Comparison of ENCODE assay signal across 28 cellular contexts in genomic region chrX:71378752-71379151, GRCh38.
"Had no signal": no experiment of that assay in that cellular context is flagged by ENCODE, and none has a peak within 500 bp of the region (broad histone marks: within the 10 kb centered on the region; RNA-seq: fewer than 3 reads in every experiment).

No MANE protein-coding gene starts in this region.

- ATAC-seq: activated T-cell treated with anti-CD3 and anti-CD28 coated beads, Interleukin-2, amount 50 U/mL, for 72 hours; gastroesophageal sphincter; SK-N-SH treated with all-trans-retinoic acid at 6 μM for 48 hours; stimulated activated memory B cell treated with anti-CD40 and anti-IgM and Interleukin-4, amounts not matched to agents 10 μg/mL and 1 μg/mL and 100 μg/mL, for 72 hours; upper lobe of right lung; WTC11 had no signal

- DNase-seq: activated CD4-positive, alpha-beta memory T cell treated with anti-CD3 and anti-CD28 coated beads, Interleukin-2, amount 10 ng/mL, durations not matched to agents 7 days and 5 days; activated CD4-positive, alpha-beta T cell treated with anti-CD3 and anti-CD28 coated beads for 1 hour; activated CD4-positive, alpha-beta T cell treated with anti-CD3 and anti-CD28 coated beads, Interleukin-2, amount 10 ng/mL, durations not matched to agents 7 days and 5 days; activated effector memory CD4-positive, alpha-beta T cell treated with Interleukin-2 at 50 U/mL for 16 hours; activated naive CD4-positive, alpha-beta T cell treated with Interleukin-2 at 50 U/mL for 16 hours; activated naive CD8-positive, alpha-beta T cell treated with anti-CD3 and anti-CD28 coated beads, Interleukin-2, amount 10 ng/mL, durations not matched to agents 7 days and 5 days; activated T-cell treated with anti-CD3 and anti-CD28 coated beads, Interleukin-2, amount 50 U/mL, for 72 hours; brain microvascular endothelial cell; caudate nucleus; endodermal cell; immature natural killer cell; kidney; right lobe of liver; small intestine; stimulated activated CD4-positive, alpha-beta T cell treated with anti-CD3 and anti-CD28 coated beads, Interleukin-4, amount 100 ng/mL, for 24 hours; stomach; T-helper 2 cell; tibial artery; upper lobe of right lung had no signal

- FAIRE-seq: kidney, small intestine had no signal

- H3K27ac ChIP-seq: ascending aorta, brain microvascular endothelial cell, gastroesophageal sphincter, heart left ventricle, neutrophil, right lobe of liver, stomach, tibial artery, upper lobe of right lung had no signal

- H3K4me1 Mint-ChIP-seq: activated CD4-positive, alpha-beta memory T cell treated with anti-CD3 and anti-CD28 coated beads, Interleukin-2, amount 10 ng/mL, durations not matched to agents 7 days and 5 days; activated CD4-positive, alpha-beta T cell treated with anti-CD3 and anti-CD28 coated beads, Interleukin-2, amount 10 ng/mL, durations not matched to agents 7 days and 5 days; activated naive CD8-positive, alpha-beta T cell treated with anti-CD3 and anti-CD28 coated beads, Interleukin-2, amount 10 ng/mL, durations not matched to agents 7 days and 5 days; endodermal cell; immature natural killer cell; memory B cell; nephron; WTC11 had no signal

- H3K9me3 Mint-ChIP-seq: activated CD4-positive, alpha-beta memory T cell treated with anti-CD3 and anti-CD28 coated beads, Interleukin-2, amount 10 ng/mL, durations not matched to agents 7 days and 5 days; activated CD4-positive, alpha-beta T cell treated with anti-CD3 and anti-CD28 coated beads, Interleukin-2, amount 10 ng/mL, durations not matched to agents 7 days and 5 days; activated naive CD8-positive, alpha-beta T cell treated with anti-CD3 and anti-CD28 coated beads, Interleukin-2, amount 10 ng/mL, durations not matched to agents 7 days and 5 days; activated T-cell treated with anti-CD3 and anti-CD28 coated beads, Interleukin-2, amount 50 U/mL, for 72 hours; immature natural killer cell; memory B cell; stimulated activated memory B cell treated with anti-CD40 and anti-IgM and Interleukin-4, amounts not matched to agents 10 μg/mL and 1 μg/mL and 100 μg/mL, for 72 hours; WTC11 had no signal

- H3K27me3 Mint-ChIP-seq: activated CD4-positive, alpha-beta memory T cell treated with anti-CD3 and anti-CD28 coated beads, Interleukin-2, amount 10 ng/mL, durations not matched to agents 7 days and 5 days; activated CD4-positive, alpha-beta T cell treated with anti-CD3 and anti-CD28 coated beads, Interleukin-2, amount 10 ng/mL, durations not matched to agents 7 days and 5 days; activated naive CD8-positive, alpha-beta T cell treated with anti-CD3 and anti-CD28 coated beads, Interleukin-2, amount 10 ng/mL, durations not matched to agents 7 days and 5 days; memory B cell; stimulated activated memory B cell treated with anti-CD40 and anti-IgM and Interleukin-4, amounts not matched to agents 10 μg/mL and 1 μg/mL and 100 μg/mL, for 72 hours had no signal

- H3K27ac Mint-ChIP-seq: activated CD4-positive, alpha-beta memory T cell treated with anti-CD3 and anti-CD28 coated beads, Interleukin-2, amount 10 ng/mL, durations not matched to agents 7 days and 5 days; activated CD4-positive, alpha-beta T cell treated with anti-CD3 and anti-CD28 coated beads, Interleukin-2, amount 10 ng/mL, durations not matched to agents 7 days and 5 days; activated naive CD8-positive, alpha-beta T cell treated with anti-CD3 and anti-CD28 coated beads, Interleukin-2, amount 10 ng/mL, durations not matched to agents 7 days and 5 days; activated T-cell treated with anti-CD3 and anti-CD28 coated beads, Interleukin-2, amount 50 U/mL, for 72 hours; endodermal cell; immature natural killer cell; memory B cell; nephron; stimulated activated memory B cell treated with anti-CD40 and anti-IgM and Interleukin-4, amounts not matched to agents 10 μg/mL and 1 μg/mL and 100 μg/mL, for 72 hours; WTC11 had no signal

- H3K4me3 Mint-ChIP-seq: activated CD4-positive, alpha-beta memory T cell treated with anti-CD3 and anti-CD28 coated beads, Interleukin-2, amount 10 ng/mL, durations not matched to agents 7 days and 5 days; activated CD4-positive, alpha-beta T cell treated with anti-CD3 and anti-CD28 coated beads, Interleukin-2, amount 10 ng/mL, durations not matched to agents 7 days and 5 days; activated naive CD8-positive, alpha-beta T cell treated with anti-CD3 and anti-CD28 coated beads, Interleukin-2, amount 10 ng/mL, durations not matched to agents 7 days and 5 days; activated T-cell treated with anti-CD3 and anti-CD28 coated beads, Interleukin-2, amount 50 U/mL, for 72 hours; endodermal cell; immature natural killer cell; memory B cell; nephron; stimulated activated memory B cell treated with anti-CD40 and anti-IgM and Interleukin-4, amounts not matched to agents 10 μg/mL and 1 μg/mL and 100 μg/mL, for 72 hours; WTC11 had no signal
